8 cellular contexts compared by ENCODE assay signal in the genomic region with DNA sequence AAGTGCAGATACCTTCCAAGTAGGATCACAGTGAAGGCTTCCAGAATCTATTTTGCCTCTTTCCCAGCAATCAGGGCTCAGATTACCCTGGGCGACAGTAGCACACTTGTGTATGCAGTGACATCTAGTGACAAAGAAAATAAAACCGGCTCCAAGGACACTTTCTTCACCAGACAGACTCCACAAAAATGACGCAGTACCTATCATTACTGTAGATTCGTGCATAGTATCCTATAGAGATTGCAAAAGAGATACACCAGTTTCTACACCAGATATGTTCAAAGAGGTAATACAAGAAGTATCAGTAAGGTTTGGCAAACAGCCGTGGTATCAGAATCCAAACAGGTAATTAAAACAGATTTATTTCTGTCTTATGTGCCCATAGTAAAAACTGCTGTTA.
DNase-seq lines count a peak whose midpoint lies in the region; ATAC-seq and TF ChIP-seq lines count a peak whose summit lies in the region.

No MANE protein-coding gene starts in this region.

- no peaks in the 10 kb centered on the region for H3K36me3 Mint-ChIP-seq in osteocyte (ENCODE audit: unreplicated experiment)
- H3K36me3 Mint-ChIP-seq in CD4-positive, alpha-beta T cell (ENCODE audit: low read depth) = no peaks in the 10 kb centered on the region

- H3K27me3 Mint-ChIP-seq in osteocyte (ENCODE audit: unreplicated experiment) = no peaks in the 10 kb centered on the region
- no peaks in the 10 kb centered on the region for H3K27me3 Mint-ChIP-seq in CD4-positive, alpha-beta T cell

- ATAC-seq in GM21723 (IDR thresholded peaks at IDR 0.05; ENCODE audit: unreplicated experiment) (peak; percentile 49), GM21526 (IDR thresholded peaks at IDR 0.05; ENCODE audit: low FRiP score, unreplicated experiment) (no peak)
- ATAC-seq in CD4-positive, alpha-beta T cell (ENCODE audit: poor library complexity) = no peak

- peaks cover 30% of the 10 kb centered on the region for H3K4me1 Mint-ChIP-seq in osteocyte (ENCODE audit: unreplicated experiment)
- no peaks in the 10 kb centered on the region for H3K4me1 Mint-ChIP-seq in CD4-positive, alpha-beta T cell (ENCODE audit: low read depth)

- intact Hi-C loops in CD4-positive, alpha-beta T cell (cut with DNase I, micrococcal nuclease) = no loop called here

- CTCF ChIA-PET in CD4-positive, alpha-beta T cell (lab: Charles Lee) = no interaction called here

- POLR2A ChIA-PET in CD4-positive, alpha-beta T cell (lab: Charles Lee) = no interaction called here

- TF ChIP-seq CTCF in osteocyte (IDR thresholded peaks at IDR 0.05) = peak; percentile 84
- TF ChIP-seq CTCF in CD4-positive, alpha-beta T cell (IDR thresholded peaks at IDR 0.05) = no peak

- H3K4me3 Mint-ChIP-seq in osteocyte (ENCODE audit: unreplicated experiment) = no peak overlapping the region
- H3K4me3 Mint-ChIP-seq in CD4-positive, alpha-beta T cell = no peak overlapping the region

- no peak overlapping the region for H3K27ac ChIP-seq in CD4-positive, alpha-beta T cell (ENCODE audit: low read depth, low read length)

- no peaks in the 10 kb centered on the region for H3K27me3 ChIP-seq in CD4-positive, alpha-beta T cell (ENCODE audit: control insufficient read depth, insufficient read depth, low read length)

- DNase-seq in COLO829 (ENCODE audit: low spot score) (peak; percentile 82), NCI-H1105 treated with DMSO at 0.1 percent for 48 hours (lab: John Stamatoyannopoulos, UW) (peak; percentile 81), SK-N-DZ (ENCODE audit: low spot score) (peak; percentile 74), fibroblast of peridontal ligament (ENCODE audit: extremely low read depth) (peak; percentile 86), osteocyte (ENCODE audit: extremely low spot score, unreplicated experiment) (no peak)
- DNase-seq in CD4-positive, alpha-beta T cell = no peak

- H3K9me3 Mint-ChIP-seq in osteocyte (ENCODE audit: unreplicated experiment) = no peaks in the 10 kb centered on the region
- no peaks in the 10 kb centered on the region for H3K9me3 Mint-ChIP-seq in CD4-positive, alpha-beta T cell

- no peaks in the 10 kb centered on the region for H3K9me3 ChIP-seq in CD4-positive, alpha-beta T cell (ENCODE audit: control insufficient read depth, low read length)

- H3K27ac Mint-ChIP-seq in osteocyte (ENCODE audit: unreplicated experiment) = no peak overlapping the region
- no peak overlapping the region for H3K27ac Mint-ChIP-seq in CD4-positive, alpha-beta T cell

Comparison
In these comparisons a context has a peak if more than half of its experiments do, and no peak if none do; other contexts are left out.
1. DNase-seq: peak in COLO829 (single experiment), NCI-H1105 treated with DMSO at 0.1 percent for 48 hours (single experiment), SK-N-DZ (single experiment) and fibroblast of peridontal ligament (single experiment); none in osteocyte (single experiment) and CD4-positive, alpha-beta T cell (0 of 10).